In genomic region chr5:141856030-141856790, GRCh38 we compare ENCODE assay signal across 1 cellular context.
TF ChIP-seq lines count a peak whose summit lies in the region.

No MANE protein-coding gene starts in this region.

TF ChIP-seq in HepG2, 621 proteins besides CTCF, POLR2A, EP300 and RAD21:
- no peak for TF ChIP-seq ARNT2 (CRISPR knock-in tag; IDR thresholded peaks at IDR 0.05; ENCODE audit: low read depth)
- TF ChIP-seq HINFP (CRISPR knock-in tag; IDR thresholded peaks at IDR 0.05; ENCODE audit: low read depth) = no peak
- 0 out of 2 replicates have a peak, but pooled peaks have one; percentile 10 for TF ChIP-seq ZNF652 (CRISPR knock-in tag; IDR thresholded peaks at IDR 0.05; ENCODE audit: borderline replicate concordance, low read depth)
- TF ChIP-seq ZNF75D (CRISPR knock-in tag; IDR thresholded peaks at IDR 0.05; ENCODE audit: borderline replicate concordance) = no peak
- no peak for TF ChIP-seq MXD4 (CRISPR knock-in tag; IDR thresholded peaks at IDR 0.05)
- no peak for TF ChIP-seq KDM3A (CRISPR knock-in tag; IDR thresholded peaks at IDR 0.05; ENCODE audit: low read depth)
- TF ChIP-seq NFYC (CRISPR knock-in tag; IDR thresholded peaks at IDR 0.05) = no peak
- TF ChIP-seq NFAT5 (CRISPR knock-in tag; IDR thresholded peaks at IDR 0.05) = no peak
